In genomic region chr3:71500696-71501095, GRCh38 we compare ENCODE assay signal across 28 cellular contexts.
A peak's percentile ranks its signal among the peaks of the same experiment; 100 is the strongest.
DNase-seq lines count a peak whose midpoint lies in the region; ATAC-seq and TF ChIP-seq lines count a peak whose summit lies in the region.
"Had no signal": no experiment of that assay in that cellular context is flagged by ENCODE, and none has a peak within 500 bp of the region (broad histone marks: within the 10 kb centered on the region; RNA-seq: fewer than 3 reads in every experiment).

No MANE protein-coding gene starts in this region.

- WGBS in aorta, 2 donors: 95 to 99% methylated on average over 6 of the region's 6 CpGs

- no peaks in the 10 kb centered on the region for H3K9me3 ChIP-seq in aorta (ENCODE audit: control insufficient read depth, low read length)
- H3K9me3 ChIP-seq: psoas muscle, thoracic aorta, vagina had no signal

- POLR2A ChIA-PET in activated B cell treated with CpG ODN at 0.5 μM for 24 hours (lab: Charles Lee): no interaction called here

- no peaks in the 10 kb centered on the region for H3K27me3 Mint-ChIP-seq in activated naive CD4-positive, alpha-beta T cell treated with anti-CD3 and anti-CD28 coated beads, Interleukin-2, amount 50 U/mL, for 24 hours
- H3K27me3 Mint-ChIP-seq in activated B cell treated with CpG ODN at 0.5 μM for 24 hours: no peaks in the 10 kb centered on the region
- H3K27me3 Mint-ChIP-seq: activated T-helper 17 cell treated with anti-CD3 and anti-CD28 coated beads, Interleukin-2, amount 50 U/mL, for 72 hours had no signal

- DNase-seq in activated naive CD4-positive, alpha-beta T cell (lab: John Stamatoyannopoulos, UW): no peak
- no peak for DNase-seq in activated B cell treated with CpG ODN at 0.5 μM for 24 hours
- DNase-seq in left kidney (ENCODE audit: low read depth, low spot score): peak; percentile 40
- no peak for DNase-seq in aorta
- DNase-seq in coronary artery (ENCODE audit: low spot score): no peak
- DNase-seq: activated CD4-positive, alpha-beta T cell treated with anti-CD3 and anti-CD28 coated beads, Interleukin-2, amount 50 U/mL, for 1 hour; DMS79; effector CD8-positive, alpha-beta T cell; GF-D8; head of caudate nucleus; kidney glomerular epithelial cell; mammary epithelial cell; NCI-H1105 treated with DMSO at 0.1 percent for 48 hours; NCI-H2029; NCI-H526; psoas muscle; SHP77; stimulated activated CD4-positive, alpha-beta T cell treated with anti-CD3 and anti-CD28 coated beads, Interleukin-4, amount 100 ng/mL, for 4 hours; stimulated activated naive CD4-positive, alpha-beta T cell treated with Interleukin-2 at 50 U/mL for 16 hours; T-helper 9 cell had no signal

- no peak overlapping the region for H3K4me3 Mint-ChIP-seq in activated naive CD4-positive, alpha-beta T cell treated with anti-CD3 and anti-CD28 coated beads, Interleukin-2, amount 50 U/mL, for 24 hours
- H3K4me3 Mint-ChIP-seq in activated B cell treated with CpG ODN at 0.5 μM for 24 hours: no peak overlapping the region
- H3K4me3 Mint-ChIP-seq: activated T-helper 17 cell treated with anti-CD3 and anti-CD28 coated beads, Interleukin-2, amount 50 U/mL, for 72 hours had no signal

- peaks cover 5% of the 10 kb centered on the region for H3K9me3 Mint-ChIP-seq in activated naive CD4-positive, alpha-beta T cell treated with anti-CD3 and anti-CD28 coated beads, Interleukin-2, amount 50 U/mL, for 24 hours
- H3K9me3 Mint-ChIP-seq in activated B cell treated with CpG ODN at 0.5 μM for 24 hours: no peaks in the 10 kb centered on the region
- H3K9me3 Mint-ChIP-seq: activated T-helper 17 cell treated with anti-CD3 and anti-CD28 coated beads, Interleukin-2, amount 50 U/mL, for 72 hours had no signal

- CTCF ChIA-PET in activated B cell treated with CpG ODN at 0.5 μM for 24 hours (lab: Charles Lee): no interaction called here

- peaks cover 4 to 8% of the 10 kb centered on the region in 2 donors for H3K4me1 ChIP-seq in aorta (ENCODE audit: control insufficient read depth in 1 of 2, insufficient read depth in 2 of 2, low read length in 2 of 2)

- no peaks in the 10 kb centered on the region for H3K36me3 ChIP-seq in aorta (ENCODE audit: control insufficient read depth in 1 of 2, insufficient read depth in 2 of 2, low read length in 1 of 2)
- H3K36me3 ChIP-seq: thoracic aorta, vagina had no signal

- peak overlapping the region; percentile 76 for H3K27ac Mint-ChIP-seq in activated naive CD4-positive, alpha-beta T cell treated with anti-CD3 and anti-CD28 coated beads, Interleukin-2, amount 50 U/mL, for 24 hours
- peak overlapping the region; percentile 51 for H3K27ac Mint-ChIP-seq in activated B cell treated with CpG ODN at 0.5 μM for 24 hours
- H3K27ac Mint-ChIP-seq: activated T-helper 17 cell treated with anti-CD3 and anti-CD28 coated beads, Interleukin-2, amount 50 U/mL, for 72 hours had no signal

- no peak overlapping the region for H3K4me3 ChIP-seq in aorta (ENCODE audit: low read length in 2 of 2)
- no peak overlapping the region for H3K4me3 ChIP-seq in coronary artery
- H3K4me3 ChIP-seq: K562, psoas muscle, thoracic aorta, vagina had no signal

- H3K27ac ChIP-seq in aorta (ENCODE audit: low read depth in 1 of 2, low read length in 2 of 2) (no peak overlapping the region), coronary artery (no peak overlapping the region)
- H3K27ac ChIP-seq: psoas muscle, thoracic aorta, vagina, VCaP had no signal

- intact Hi-C loops in activated B cell treated with CpG ODN at 0.5 μM for 24 hours (cut with micrococcal nuclease) (no loop called here), aorta (cut with DNase I) (loop anchor here (5.0 to 10.0 kb wide), 2 partner anchors 37 to 376 kb away; no protein-coding TSS in a partner anchor)

- peaks cover 84% of the 10 kb centered on the region for H3K4me1 Mint-ChIP-seq in activated naive CD4-positive, alpha-beta T cell treated with anti-CD3 and anti-CD28 coated beads, Interleukin-2, amount 50 U/mL, for 24 hours
- peaks cover 79% of the 10 kb centered on the region for H3K4me1 Mint-ChIP-seq in activated B cell treated with CpG ODN at 0.5 μM for 24 hours

- TF ChIP-seq CTCF in activated B cell treated with CpG ODN at 0.5 μM for 24 hours (IDR thresholded peaks at IDR 0.05) (no peak), coronary artery (IDR thresholded peaks at IDR 0.05) (no peak)

- ATAC-seq in activated B cell treated with CpG ODN at 0.5 μM for 24 hours (ENCODE audit: low read depth) (no peak), HG02884 (IDR thresholded peaks at IDR 0.05; ENCODE audit: unreplicated experiment) (no peak), aorta (ENCODE audit: low FRiP score) (no peak), GM21528 (IDR thresholded peaks at IDR 0.05; ENCODE audit: low FRiP score, unreplicated experiment) (no peak)
- ATAC-seq: activated T-helper 17 cell treated with anti-CD3 and anti-CD28 coated beads, Interleukin-2, amount 50 U/mL, for 72 hours; K562; psoas muscle had no signal

- no peaks in the 10 kb centered on the region for H3K27me3 ChIP-seq in aorta (ENCODE audit: control insufficient read depth in 1 of 2, insufficient read depth in 2 of 2, low read length in 1 of 2)
- H3K27me3 ChIP-seq: vagina had no signal

- peaks cover 14% of the 10 kb centered on the region for H3K36me3 Mint-ChIP-seq in activated naive CD4-positive, alpha-beta T cell treated with anti-CD3 and anti-CD28 coated beads, Interleukin-2, amount 50 U/mL, for 24 hours
- peaks cover 4% of the 10 kb centered on the region for H3K36me3 Mint-ChIP-seq in activated B cell treated with CpG ODN at 0.5 μM for 24 hours (ENCODE audit: low read depth)
